8 cellular contexts compared by ENCODE assay signal in the genomic region with DNA sequence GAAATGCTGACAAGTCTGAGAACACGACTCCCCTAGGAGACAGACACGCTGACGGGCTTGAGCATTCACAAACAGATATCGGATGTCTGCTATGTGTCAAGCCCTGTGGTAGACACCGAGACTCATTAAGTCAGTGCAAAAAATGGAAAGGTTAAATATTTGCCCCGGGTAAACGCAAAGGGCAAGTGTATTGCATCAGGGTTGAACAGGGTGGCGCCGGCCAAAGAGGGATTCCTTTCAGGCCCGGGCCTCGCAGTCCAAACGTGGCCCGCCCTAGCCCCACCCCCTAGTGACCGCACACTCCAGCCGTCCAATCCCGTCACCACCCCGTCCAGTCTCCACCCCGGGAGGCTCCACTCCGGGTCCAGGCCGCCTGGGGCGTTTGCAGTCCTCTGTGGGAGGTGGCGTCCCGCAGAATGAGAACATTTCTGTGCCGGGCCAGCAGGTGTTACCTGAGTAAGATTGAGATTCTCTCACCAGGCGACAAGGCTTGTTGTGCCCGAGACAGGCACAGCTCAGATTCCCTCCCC. TPM values are rescaled to one million over a fixed set of nuclear protein-coding genes. Genes with fewer than 3 reads are reported as not detected.
DNase-seq lines count a peak whose midpoint lies in the region; ATAC-seq, FAIRE-seq and TF ChIP-seq lines count a peak whose summit lies in the region.

No MANE protein-coding gene starts in this region.

- no TSS peak for BruUV-seq in endothelial cell of umbilical vein (replicated peaks; lab: Mats Ljungman, UMichigan)

- peaks cover 9% of the 10 kb centered on the region for H3K4me1 ChIP-seq in endothelial cell of umbilical vein (ENCODE audit: control insufficient read depth, extremely low read depth, insufficient read depth, low read length)

- ATAC-seq in GM21367 (IDR thresholded peaks at IDR 0.05; ENCODE audit: unreplicated experiment): peak; percentile 93

- POLR2A ChIA-PET in endothelial cell of umbilical vein (lab: Charles Lee): no interaction called here

- intact Hi-C loops in endothelial cell of umbilical vein (cut with micrococcal nuclease): loop anchor here (1.0 kb wide), 1 partner anchor 16 kb away; a partner anchor contains a TSS

- no peaks in the 10 kb centered on the region for H3K9me3 ChIP-seq in endothelial cell of umbilical vein (replicated peaks; ENCODE audit: control insufficient read depth, insufficient read depth, low read length)

- CTCF ChIA-PET in endothelial cell of umbilical vein (lab: Charles Lee): interaction anchor here (1.5 to 2.2 kb wide), 3 partner anchors 11 to 21 kb away, joined by 3 to 15 read pairs (median 6); a partner anchor contains a TSS

- no peaks in the 10 kb centered on the region for H3K36me3 ChIP-seq in endothelial cell of umbilical vein (ENCODE audit: control insufficient read depth in 2 of 2, extremely low read depth in 1 of 2, insufficient read depth in 2 of 2, low read length in 2 of 2)

- dilution Hi-C loops in endothelial cell of umbilical vein (cut with MboI; ENCODE audit: extremely low pct_ligation_motif_present, low sequenced_read_pairs): no loop called here

- peaks cover 9 to 11% of the 10 kb centered on the region in 2 experiments for H3K27me3 ChIP-seq in endothelial cell of umbilical vein (ENCODE audit: control insufficient read depth in 2 of 2, insufficient read depth in 2 of 2, low read length in 2 of 2)

- H3K79me2 ChIP-seq in endothelial cell of umbilical vein (ENCODE audit: control insufficient read depth, insufficient read depth, low read length): no peaks in the 10 kb centered on the region

- peak; percentile 91 for FAIRE-seq in endothelial cell of umbilical vein (lab: Jason Lieb, UNC)

- H3K9me1 ChIP-seq in endothelial cell of umbilical vein (replicated peaks; ENCODE audit: control insufficient read depth, extremely low read depth, insufficient read depth, low read length): no peaks in the 10 kb centered on the region

- no peak for TF ChIP-seq CTCF in endothelial cell of umbilical vein (IDR thresholded peaks at IDR 0.05; ENCODE audit: extremely low read depth in 1 of 2, insufficient read depth in 1 of 2, low read depth in 1 of 2, low read length in 2 of 2)

- H3K9ac ChIP-seq in endothelial cell of umbilical vein (replicated peaks; ENCODE audit: extremely low read depth, insufficient read depth, low read length): peak overlapping the region; percentile 67

- H4K20me1 ChIP-seq in endothelial cell of umbilical vein (replicated peaks; ENCODE audit: control insufficient read depth, extremely low read depth, insufficient read depth, low read length): no peaks in the 10 kb centered on the region

- H3K27ac ChIP-seq in endothelial cell of umbilical vein (ENCODE audit: insufficient read depth, low read depth, low read length): no peak overlapping the region

- no peak for TF ChIP-seq POLR2A in endothelial cell of umbilical vein (IDR thresholded peaks at IDR 0.05; ENCODE audit: low read depth, low read length)

- peak overlapping the region; percentile 51 to 57 (median 55) for H3K4me3 ChIP-seq in endothelial cell of umbilical vein (replicated peaks in 1 of 3; ENCODE audit: insufficient read depth in 1 of 3, low read depth in 1 of 3, low read length in 3 of 3)

- peak overlapping the region; percentile 99 for H2AFZ ChIP-seq in endothelial cell of umbilical vein (ENCODE audit: low read depth, low read length)

- peak; percentile 98 for DNase-seq in COR-L47 (lab: John Stamatoyannopoulos, UW)
- DNase-seq in HT-29 (ENCODE audit: low spot score): peak; percentile 96
- peak; percentile 91 for DNase-seq in NOMO-1 treated with dmso at 0.1 percent for 144 hours (lab: John Stamatoyannopoulos, UW; ENCODE audit: unreplicated experiment)
- DNase-seq in activated CD8-positive, alpha-beta memory T cell treated with anti-CD3 and anti-CD28 coated beads, Interleukin-2, amount 50 U/mL, for 4 hours: peak; percentile 67
- DNase-seq in endothelial cell of umbilical vein (ENCODE audit: low read depth, low spot score): peak; percentile 82
- DNase-seq in middle frontal gyrus (ENCODE audit: extremely low spot score, low spot score): peak; percentile 76
- peak; percentile 35 to 38 for DNase-seq in stimulated activated CD8-positive, alpha-beta memory T cell treated with anti-CD3 and anti-CD28 coated beads, Interleukin-2, amount 100 ng/mL, for 1 hour (ENCODE audit: low read depth in 2 of 2)

- H3K4me2 ChIP-seq in endothelial cell of umbilical vein (ENCODE audit: insufficient read depth, low read length): peak overlapping the region; percentile 69

TF ChIP-seq in endothelial cell of umbilical vein, 7 proteins besides CTCF, POLR2A, EP300 and RAD21:
- TF ChIP-seq GATA2 (IDR thresholded peaks at IDR 0.05; ENCODE audit: insufficient read depth, insufficient read length, low read depth, low read length) (no peak), MYC (IDR thresholded peaks at IDR 0.05; ENCODE audit: low read depth, low read length) (no peak), EZH2 (IDR thresholded peaks at IDR 0.05; ENCODE audit: borderline replicate concordance, low read depth, low read length, severe bottlenecking) (no peak), FOS (IDR thresholded peaks at IDR 0.05; ENCODE audit: borderline replicate concordance, insufficient read depth, low read length) (no peak), JUN (IDR thresholded peaks at IDR 0.05; ENCODE audit: borderline replicate concordance, insufficient read depth, insufficient read length, low read depth) (no peak), POLR2AphosphoS5 (IDR thresholded peaks at IDR 0.05; ENCODE audit: insufficient read depth, low read depth, low read length) (no peak)
- TF ChIP-seq, protein P1, sequence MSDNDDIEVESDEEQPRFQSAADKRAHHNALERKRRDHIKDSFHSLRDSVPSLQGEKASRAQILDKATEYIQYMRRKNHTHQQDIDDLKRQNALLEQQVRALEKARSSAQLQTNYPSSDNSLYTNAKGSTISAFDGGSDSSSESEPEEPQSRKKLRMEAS (IDR thresholded peaks at IDR 0.05; ENCODE audit: insufficient read depth, insufficient read length): no peak

RNA-seq across cellular contexts. Expression of a gene that starts 16.3 kb away (rescaled TPM):
- 140 and 141 TPM in 2 replicates for total RNA-seq in HT-29 (2014; rRNA removed; shearing (Covaris generic))
- total RNA-seq in endothelial cell of umbilical vein: 39.3 and 44.6 TPM in 2 replicates
- 96.1 and 103 TPM in 2 replicates for polyA plus RNA-seq in endothelial cell of umbilical vein
- 76.9 and 83.8 TPM in 2 replicates for polyA plus RNA-seq in endothelial cell of umbilical vein (2011; cell fraction: cytosol; rRNA removed)
- 54.7 and 61.3 TPM in 2 replicates for polyA plus RNA-seq in endothelial cell of umbilical vein (2011; cell fraction: nucleus; rRNA removed)
- 43.7 and 52.4 TPM in 2 replicates for polyA plus RNA-seq in endothelial cell of umbilical vein (2012)
- polyA minus RNA-seq in endothelial cell of umbilical vein: 97.0 and 123 TPM in 2 replicates
- polyA minus RNA-seq in endothelial cell of umbilical vein (2011; cell fraction: cytosol; rRNA and poly(A)+ RNA removed): 28.2 TPM
- polyA minus RNA-seq in endothelial cell of umbilical vein (2011; cell fraction: nucleus; rRNA and poly(A)+ RNA removed): 11.3 and 16.9 TPM in 2 replicates

RNA-seq across cellular contexts. Expression of a gene that starts 20.0 kb away (rescaled TPM):
- total RNA-seq in HT-29 (2014; rRNA removed; shearing (Covaris generic)): 0.03 TPM in 2 replicates
- total RNA-seq in endothelial cell of umbilical vein: not detected in 2 replicates
- not detected in 2 replicates for polyA plus RNA-seq in endothelial cell of umbilical vein
- polyA plus RNA-seq in endothelial cell of umbilical vein (2011; cell fraction: cytosol; rRNA removed): not detected in 2 replicates
- polyA plus RNA-seq in endothelial cell of umbilical vein (2011; cell fraction: nucleus; rRNA removed): not detected in 2 replicates
- polyA plus RNA-seq in endothelial cell of umbilical vein (2012): not detected in 2 replicates
- polyA minus RNA-seq in endothelial cell of umbilical vein: not detected in 2 replicates
- polyA minus RNA-seq in endothelial cell of umbilical vein (2011; cell fraction: cytosol; rRNA and poly(A)+ RNA removed): not detected
- not detected in 2 replicates for polyA minus RNA-seq in endothelial cell of umbilical vein (2011; cell fraction: nucleus; rRNA and poly(A)+ RNA removed)

RNA-seq across cellular contexts. Expression of a gene that starts 43.6 kb away (rescaled TPM):
- not detected in 2 replicates for total RNA-seq in HT-29 (2014; rRNA removed; shearing (Covaris generic))
- not detected in 2 replicates for total RNA-seq in endothelial cell of umbilical vein
- polyA plus RNA-seq in endothelial cell of umbilical vein: not detected in 2 replicates
- polyA plus RNA-seq in endothelial cell of umbilical vein (2011; cell fraction: cytosol; rRNA removed): not detected in 2 replicates
- not detected in 2 replicates for polyA plus RNA-seq in endothelial cell of umbilical vein (2011; cell fraction: nucleus; rRNA removed)
- polyA plus RNA-seq in endothelial cell of umbilical vein (2012): not detected in 2 replicates
- polyA minus RNA-seq in endothelial cell of umbilical vein: 0.75 TPM in 1 of 2 replicates, not detected in the other
- polyA minus RNA-seq in endothelial cell of umbilical vein (2011; cell fraction: cytosol; rRNA and poly(A)+ RNA removed): not detected
- not detected in 2 replicates for polyA minus RNA-seq in endothelial cell of umbilical vein (2011; cell fraction: nucleus; rRNA and poly(A)+ RNA removed)

RNA-seq across cellular contexts. Expression of a gene that starts 58.4 kb away (rescaled TPM):
- total RNA-seq in HT-29 (2014; rRNA removed; shearing (Covaris generic)): not detected in 2 replicates
- total RNA-seq in endothelial cell of umbilical vein: not detected in 2 replicates
- not detected in 2 replicates for polyA plus RNA-seq in endothelial cell of umbilical vein
- polyA plus RNA-seq in endothelial cell of umbilical vein (2011; cell fraction: cytosol; rRNA removed): not detected in 2 replicates
- not detected in 2 replicates for polyA plus RNA-seq in endothelial cell of umbilical vein (2011; cell fraction: nucleus; rRNA removed)
- not detected in 2 replicates for polyA plus RNA-seq in endothelial cell of umbilical vein (2012)
- not detected in 2 replicates for polyA minus RNA-seq in endothelial cell of umbilical vein
- not detected for polyA minus RNA-seq in endothelial cell of umbilical vein (2011; cell fraction: cytosol; rRNA and poly(A)+ RNA removed)
- not detected in 2 replicates for polyA minus RNA-seq in endothelial cell of umbilical vein (2011; cell fraction: nucleus; rRNA and poly(A)+ RNA removed)

Comparison
In these comparisons a context has a peak if more than half of its experiments do, and no peak if none do; other contexts are left out.
1. DNase-seq: peak in every context shown above with its lines; median percentile 98 in COR-L47; 96 in HT-29; 91 in NOMO-1 treated with dmso at 0.1 percent for 144 hours; 82 in endothelial cell of umbilical vein; 76 in middle frontal gyrus; 67 in activated CD8-positive, alpha-beta memory T cell treated with anti-CD3 and anti-CD28 coated beads, Interleukin-2, amount 50 U/mL, for 4 hours; 36 in stimulated activated CD8-positive, alpha-beta memory T cell treated with anti-CD3 and anti-CD28 coated beads, Interleukin-2, amount 100 ng/mL, for 1 hour.